Comparison of ENCODE assay signal across 1 cellular context in genomic region chr7:66930341-66930740, GRCh38.
TF ChIP-seq lines count a peak whose summit lies in the region.

No MANE protein-coding gene starts in this region.

TF ChIP-seq in K562, 482 proteins besides CTCF, POLR2A, EP300 and RAD21 (continued from another document and continues in another):
- TF ChIP-seq, protein P1, sequence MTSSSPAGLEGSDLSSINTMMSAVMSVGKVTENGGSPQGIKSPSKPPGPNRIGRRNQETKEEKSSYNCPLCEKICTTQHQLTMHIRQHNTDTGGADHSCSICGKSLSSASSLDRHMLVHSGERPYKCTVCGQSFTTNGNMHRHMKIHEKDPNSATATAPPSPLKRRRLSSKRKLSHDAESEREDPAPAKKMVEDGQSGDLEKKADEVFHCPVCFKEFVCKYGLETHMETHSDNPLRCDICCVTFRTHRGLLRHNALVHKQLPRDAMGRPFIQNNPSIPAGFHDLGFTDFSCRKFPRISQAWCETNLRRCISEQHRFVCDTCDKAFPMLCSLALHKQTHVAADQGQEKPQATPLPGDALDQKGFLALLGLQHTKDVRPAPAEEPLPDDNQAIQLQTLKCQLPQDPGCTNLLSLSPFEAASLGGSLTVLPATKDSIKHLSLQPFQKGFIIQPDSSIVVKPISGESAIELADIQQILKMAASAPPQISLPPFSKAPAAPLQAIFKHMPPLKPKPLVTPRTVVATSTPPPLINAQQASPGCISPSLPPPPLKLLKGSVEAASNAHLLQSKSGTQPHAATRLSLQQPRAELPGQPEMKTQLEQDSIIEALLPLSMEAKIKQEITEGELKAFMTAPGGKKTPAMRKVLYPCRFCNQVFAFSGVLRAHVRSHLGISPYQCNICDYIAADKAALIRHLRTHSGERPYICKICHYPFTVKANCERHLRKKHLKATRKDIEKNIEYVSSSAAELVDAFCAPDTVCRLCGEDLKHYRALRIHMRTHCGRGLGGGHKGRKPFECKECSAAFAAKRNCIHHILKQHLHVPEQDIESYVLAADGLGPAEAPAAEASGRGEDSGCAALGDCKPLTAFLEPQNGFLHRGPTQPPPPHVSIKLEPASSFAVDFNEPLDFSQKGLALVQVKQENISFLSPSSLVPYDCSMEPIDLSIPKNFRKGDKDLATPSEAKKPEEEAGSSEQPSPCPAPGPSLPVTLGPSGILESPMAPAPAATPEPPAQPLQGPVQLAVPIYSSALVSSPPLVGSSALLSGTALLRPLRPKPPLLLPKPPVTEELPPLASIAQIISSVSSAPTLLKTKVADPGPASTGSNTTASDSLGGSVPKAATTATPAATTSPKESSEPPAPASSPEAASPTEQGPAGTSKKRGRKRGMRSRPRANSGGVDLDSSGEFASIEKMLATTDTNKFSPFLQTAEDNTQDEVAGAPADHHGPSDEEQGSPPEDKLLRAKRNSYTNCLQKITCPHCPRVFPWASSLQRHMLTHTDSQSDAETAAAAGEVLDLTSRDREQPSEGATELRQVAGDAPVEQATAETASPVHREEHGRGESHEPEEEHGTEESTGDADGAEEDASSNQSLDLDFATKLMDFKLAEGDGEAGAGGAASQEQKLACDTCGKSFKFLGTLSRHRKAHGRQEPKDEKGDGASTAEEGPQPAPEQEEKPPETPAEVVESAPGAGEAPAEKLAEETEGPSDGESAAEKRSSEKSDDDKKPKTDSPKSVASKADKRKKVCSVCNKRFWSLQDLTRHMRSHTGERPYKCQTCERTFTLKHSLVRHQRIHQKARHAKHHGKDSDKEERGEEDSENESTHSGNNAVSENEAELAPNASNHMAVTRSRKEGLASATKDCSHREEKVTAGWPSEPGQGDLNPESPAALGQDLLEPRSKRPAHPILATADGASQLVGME (CRISPR knock-in tag; IDR thresholded peaks at IDR 0.05), result no peak
- peak in 1 of 2 experiments; percentile 79; a peak in 2 of 4 replicates for TF ChIP-seq TBL1XR1 (IDR thresholded peaks at IDR 0.05; ENCODE audit: low read length in 2 of 2)
- 0 out of 2 replicates have a peak, but pooled peaks have one; percentile 4 for TF ChIP-seq ZNF239 (CRISPR knock-in tag; IDR thresholded peaks at IDR 0.05)
- no peak for TF ChIP-seq PML (IDR thresholded peaks at IDR 0.05; ENCODE audit: low read length)
- TF ChIP-seq HDAC3 (IDR thresholded peaks at IDR 0.05; ENCODE audit: borderline replicate concordance, partially characterized antibody), result peak; percentile 97
- TF ChIP-seq MNT (conservative IDR thresholded peaks at IDR 0.05), result peak; percentile 33 to 56; a peak in 2 of 4 replicates
- no peak for TF ChIP-seq RBM15 (IDR thresholded peaks at IDR 0.05; ENCODE audit: insufficient read depth, low read length)
- no peak for TF ChIP-seq CBFA2T2 (conservative IDR thresholded peaks at IDR 0.05)
- 0 out of 4 replicates have a peak, but pooled peaks of 1 of the 2 experiments have one; percentile 16 for TF ChIP-seq SRF (CRISPR knock-in tag; IDR thresholded peaks at IDR 0.05)
- peak; percentile 87 for TF ChIP-seq FOXM1 (IDR thresholded peaks at IDR 0.05; ENCODE audit: low read depth)
- TF ChIP-seq FOXM1 (CRISPR knock-in tag; IDR thresholded peaks at IDR 0.05; ENCODE audit: low read depth), result no peak
- TF ChIP-seq MTA1 (IDR thresholded peaks at IDR 0.05; ENCODE audit: borderline replicate concordance), result peak; percentile 79
- TF ChIP-seq EHMT2 (IDR thresholded peaks at IDR 0.05), result peak; percentile 43; the same call in 1 of the 2 replicates
- TF ChIP-seq STAT5A (IDR thresholded peaks at IDR 0.05; ENCODE audit: borderline replicate concordance, low read length), result peak; percentile 34; the same call in 1 of the 2 replicates
- peak; percentile 72; the same call in 1 of the 2 replicates for TF ChIP-seq GATA2 (CRISPR knock-in tag; IDR thresholded peaks at IDR 0.05)
- TF ChIP-seq TAF15 (IDR thresholded peaks at IDR 0.05; ENCODE audit: low read depth, low read length), result no peak
- peak; percentile 52; the same call in 1 of the 2 replicates for TF ChIP-seq DPF2 (IDR thresholded peaks at IDR 0.05)
- TF ChIP-seq, protein P2, sequence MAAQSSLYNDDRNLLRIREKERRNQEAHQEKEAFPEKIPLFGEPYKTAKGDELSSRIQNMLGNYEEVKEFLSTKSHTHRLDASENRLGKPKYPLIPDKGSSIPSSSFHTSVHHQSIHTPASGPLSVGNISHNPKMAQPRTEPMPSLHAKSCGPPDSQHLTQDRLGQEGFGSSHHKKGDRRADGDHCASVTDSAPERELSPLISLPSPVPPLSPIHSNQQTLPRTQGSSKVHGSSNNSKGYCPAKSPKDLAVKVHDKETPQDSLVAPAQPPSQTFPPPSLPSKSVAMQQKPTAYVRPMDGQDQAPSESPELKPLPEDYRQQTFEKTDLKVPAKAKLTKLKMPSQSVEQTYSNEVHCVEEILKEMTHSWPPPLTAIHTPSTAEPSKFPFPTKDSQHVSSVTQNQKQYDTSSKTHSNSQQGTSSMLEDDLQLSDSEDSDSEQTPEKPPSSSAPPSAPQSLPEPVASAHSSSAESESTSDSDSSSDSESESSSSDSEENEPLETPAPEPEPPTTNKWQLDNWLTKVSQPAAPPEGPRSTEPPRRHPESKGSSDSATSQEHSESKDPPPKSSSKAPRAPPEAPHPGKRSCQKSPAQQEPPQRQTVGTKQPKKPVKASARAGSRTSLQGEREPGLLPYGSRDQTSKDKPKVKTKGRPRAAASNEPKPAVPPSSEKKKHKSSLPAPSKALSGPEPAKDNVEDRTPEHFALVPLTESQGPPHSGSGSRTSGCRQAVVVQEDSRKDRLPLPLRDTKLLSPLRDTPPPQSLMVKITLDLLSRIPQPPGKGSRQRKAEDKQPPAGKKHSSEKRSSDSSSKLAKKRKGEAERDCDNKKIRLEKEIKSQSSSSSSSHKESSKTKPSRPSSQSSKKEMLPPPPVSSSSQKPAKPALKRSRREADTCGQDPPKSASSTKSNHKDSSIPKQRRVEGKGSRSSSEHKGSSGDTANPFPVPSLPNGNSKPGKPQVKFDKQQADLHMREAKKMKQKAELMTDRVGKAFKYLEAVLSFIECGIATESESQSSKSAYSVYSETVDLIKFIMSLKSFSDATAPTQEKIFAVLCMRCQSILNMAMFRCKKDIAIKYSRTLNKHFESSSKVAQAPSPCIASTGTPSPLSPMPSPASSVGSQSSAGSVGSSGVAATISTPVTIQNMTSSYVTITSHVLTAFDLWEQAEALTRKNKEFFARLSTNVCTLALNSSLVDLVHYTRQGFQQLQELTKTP (IDR thresholded peaks at IDR 0.05; ENCODE audit: low read depth in 1 of 2, partially characterized antibody in 2 of 2), result peak in 1 of 2 experiments; percentile 67
- TF ChIP-seq MEF2D (tag; conservative IDR thresholded peaks at IDR 0.05; ENCODE audit: low read depth), result 0 out of 2 replicates have a peak, but pooled peaks have one; percentile 22
- TF ChIP-seq, protein P3, sequence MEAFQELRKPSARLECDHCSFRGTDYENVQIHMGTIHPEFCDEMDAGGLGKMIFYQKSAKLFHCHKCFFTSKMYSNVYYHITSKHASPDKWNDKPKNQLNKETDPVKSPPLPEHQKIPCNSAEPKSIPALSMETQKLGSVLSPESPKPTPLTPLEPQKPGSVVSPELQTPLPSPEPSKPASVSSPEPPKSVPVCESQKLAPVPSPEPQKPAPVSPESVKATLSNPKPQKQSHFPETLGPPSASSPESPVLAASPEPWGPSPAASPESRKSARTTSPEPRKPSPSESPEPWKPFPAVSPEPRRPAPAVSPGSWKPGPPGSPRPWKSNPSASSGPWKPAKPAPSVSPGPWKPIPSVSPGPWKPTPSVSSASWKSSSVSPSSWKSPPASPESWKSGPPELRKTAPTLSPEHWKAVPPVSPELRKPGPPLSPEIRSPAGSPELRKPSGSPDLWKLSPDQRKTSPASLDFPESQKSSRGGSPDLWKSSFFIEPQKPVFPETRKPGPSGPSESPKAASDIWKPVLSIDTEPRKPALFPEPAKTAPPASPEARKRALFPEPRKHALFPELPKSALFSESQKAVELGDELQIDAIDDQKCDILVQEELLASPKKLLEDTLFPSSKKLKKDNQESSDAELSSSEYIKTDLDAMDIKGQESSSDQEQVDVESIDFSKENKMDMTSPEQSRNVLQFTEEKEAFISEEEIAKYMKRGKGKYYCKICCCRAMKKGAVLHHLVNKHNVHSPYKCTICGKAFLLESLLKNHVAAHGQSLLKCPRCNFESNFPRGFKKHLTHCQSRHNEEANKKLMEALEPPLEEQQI (IDR thresholded peaks at IDR 0.05), result peak; percentile 84
- TF ChIP-seq NFE2 (IDR thresholded peaks at IDR 0.05; ENCODE audit: low read depth), result 0 out of 2 replicates have a peak, but pooled peaks have one; percentile 8
- TF ChIP-seq TARDBP (IDR thresholded peaks at IDR 0.05), result peak; percentile 40; the same call in 1 of the 2 replicates
- TF ChIP-seq NEUROD1 (IDR thresholded peaks at IDR 0.05; ENCODE audit: borderline replicate concordance, low read depth, low read length, partially characterized antibody), result peak; percentile 100
- peak; percentile 45 for TF ChIP-seq TFAP4 (CRISPR knock-in tag; IDR thresholded peaks at IDR 0.05; ENCODE audit: borderline replicate concordance)
- TF ChIP-seq CCAR2 (IDR thresholded peaks at IDR 0.05; ENCODE audit: low read depth, low read length), result peak; percentile 26; the same call in 1 of the 2 replicates
- TF ChIP-seq THRAP3 (IDR thresholded peaks at IDR 0.05; ENCODE audit: borderline replicate concordance), result peak; percentile 95
- peak; percentile 53; the same call in 1 of the 2 replicates for TF ChIP-seq SMAD4 (CRISPR knock-in tag; conservative IDR thresholded peaks at IDR 0.05)
- TF ChIP-seq ZNF316 (IDR thresholded peaks at IDR 0.05), result no peak
- TF ChIP-seq NONO (IDR thresholded peaks at IDR 0.05; ENCODE audit: low read depth in 2 of 2, low read length in 1 of 2), result peak in 1 of 2 experiments; percentile 67; a peak in 1 of 4 replicates
- TF ChIP-seq, protein P4, sequence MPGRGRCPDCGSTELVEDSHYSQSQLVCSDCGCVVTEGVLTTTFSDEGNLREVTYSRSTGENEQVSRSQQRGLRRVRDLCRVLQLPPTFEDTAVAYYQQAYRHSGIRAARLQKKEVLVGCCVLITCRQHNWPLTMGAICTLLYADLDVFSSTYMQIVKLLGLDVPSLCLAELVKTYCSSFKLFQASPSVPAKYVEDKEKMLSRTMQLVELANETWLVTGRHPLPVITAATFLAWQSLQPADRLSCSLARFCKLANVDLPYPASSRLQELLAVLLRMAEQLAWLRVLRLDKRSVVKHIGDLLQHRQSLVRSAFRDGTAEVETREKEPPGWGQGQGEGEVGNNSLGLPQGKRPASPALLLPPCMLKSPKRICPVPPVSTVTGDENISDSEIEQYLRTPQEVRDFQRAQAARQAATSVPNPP (IDR thresholded peaks at IDR 0.05; ENCODE audit: borderline replicate concordance, insufficient read depth, insufficient read length), result no peak
- peak; percentile 52 for TF ChIP-seq GATAD2B (IDR thresholded peaks at IDR 0.05; ENCODE audit: borderline replicate concordance)
- peak; percentile 46; the same call in 1 of the 2 replicates for TF ChIP-seq ATF7 (IDR thresholded peaks at IDR 0.05)
- TF ChIP-seq ZC3H11A (IDR thresholded peaks at IDR 0.05; ENCODE audit: low read depth, low read length), result peak; percentile 38; the same call in 1 of the 2 replicates
- peak; percentile 87 for TF ChIP-seq RFX5 (IDR thresholded peaks at IDR 0.05; ENCODE audit: low read depth, low read length)
- TF ChIP-seq HCFC1 (IDR thresholded peaks at IDR 0.05; ENCODE audit: low read depth, low read length), result peak; percentile 36; the same call in 1 of the 2 replicates
- TF ChIP-seq NUFIP1 (IDR thresholded peaks at IDR 0.05; ENCODE audit: partially characterized antibody), result peak; percentile 99
- no peak for TF ChIP-seq POLR2AphosphoS5 (IDR thresholded peaks at IDR 0.05; ENCODE audit: control insufficient read depth, insufficient read depth, low read depth, low read length)
- peak; percentile 65; the same call in 1 of the 2 replicates for TF ChIP-seq RNF2 (IDR thresholded peaks at IDR 0.05)
- peak; percentile 69 for TF ChIP-seq SOX6 (IDR thresholded peaks at IDR 0.05)
- TF ChIP-seq JUN (IDR thresholded peaks at IDR 0.05; ENCODE audit: borderline replicate concordance, low read depth, low read length), result peak; percentile 57; the same call in 1 of the 2 replicates
- no peak for TF ChIP-seq JUN (CRISPR knock-in tag; IDR thresholded peaks at IDR 0.05; ENCODE audit: borderline replicate concordance)
- TF ChIP-seq KDM1A (IDR thresholded peaks at IDR 0.05), result peak in 1 of 2 experiments; percentile 35; a peak in 1 of 4 replicates
- peak; percentile 63 for TF ChIP-seq MYC (IDR thresholded peaks at IDR 0.05; ENCODE audit: low read depth, low read length)
- no peak for TF ChIP-seq MYC (CRISPR knock-in tag; IDR thresholded peaks at IDR 0.05; ENCODE audit: borderline replicate concordance, low read depth)
- no peak for TF ChIP-seq HINFP (tag; conservative IDR thresholded peaks at IDR 0.05; ENCODE audit: low read depth)
- peak; percentile 54; the same call in 1 of the 2 replicates for TF ChIP-seq ESRRA (IDR thresholded peaks at IDR 0.05; ENCODE audit: borderline replicate concordance, low read depth)
- peak; percentile 57; the same call in 1 of the 2 replicates for TF ChIP-seq TEAD4 (IDR thresholded peaks at IDR 0.05; ENCODE audit: low read length)
- no peak for TF ChIP-seq TEAD4 (CRISPR knock-in tag; IDR thresholded peaks at IDR 0.05; ENCODE audit: borderline replicate concordance)
- peak; percentile 46 to 48; a peak in 1 of 4 replicates for TF ChIP-seq FOXK2 (conservative IDR thresholded peaks at IDR 0.05 in 1 of 2, IDR thresholded peaks at IDR 0.05 in 1 of 2; ENCODE audit: low read depth in 2 of 2)
- peak; percentile 47; the same call in 1 of the 2 replicates for TF ChIP-seq ZNF24 (IDR thresholded peaks at IDR 0.05)
